ENCODE assay signal across 8 cellular contexts in genomic region chr19:1132625-1133383, GRCh38. TPM values are rescaled to one million over a fixed set of nuclear protein-coding genes. Genes with fewer than 3 reads are reported as not detected.
A peak's percentile ranks its signal among the peaks of the same experiment; 100 is the strongest.
DNase-seq lines count a peak whose midpoint lies in the region; ATAC-seq and TF ChIP-seq lines count a peak whose summit lies in the region.

No MANE protein-coding gene starts in this region.

- peak overlapping the region; percentile 61 for H3K4me3 ChIP-seq in GM06990 (replicated peaks; ENCODE audit: low read depth, low read length)
- peak overlapping the region; percentile 41 to 55 for H3K4me3 ChIP-seq in testis

- ATAC-seq in HG03045 (IDR thresholded peaks at IDR 0.05; ENCODE audit: unreplicated experiment) (peak; percentile 16), SK-N-SH treated with all-trans-retinoic acid at 6 μM for 48 hours (no peak)

- peaks cover 0 to 1% (median 0%) of the 10 kb centered on the region in 6 donors for H3K9me3 Mint-ChIP-seq in immature natural killer cell

- H3K27me3 Mint-ChIP-seq in immature natural killer cell (ENCODE audit: low read depth in 3 of 3), result peaks cover 12 to 21% (median 13%) of the 10 kb centered on the region in 3 donors

- DNase-seq in GM06990 (ENCODE audit: extremely low read depth, insufficient read length), result peak; percentile 68
- DNase-seq in activated naive CD8-positive, alpha-beta T cell treated with anti-CD3 and anti-CD28 coated beads, Interleukin-2, amount 50 U/mL, for 16 hours (ENCODE audit: low read depth, low spot score), result peak; percentile 17
- DNase-seq in immature natural killer cell, result peak; percentile 86 to 90 (median 88)
- no peak for DNase-seq in testis
- no peak for DNase-seq in activated CD4-positive, alpha-beta T cell treated with anti-CD3 and anti-CD28 coated beads, Interleukin-2, amount 50 U/mL, for 1 hour
- no peak for DNase-seq in SK-N-DZ (ENCODE audit: low spot score)

- H3K36me3 Mint-ChIP-seq in immature natural killer cell, result no peaks in the 10 kb centered on the region

- H3K27ac ChIP-seq in testis, result peak overlapping the region; percentile 71 to 86

- no peaks in the 10 kb centered on the region for H3K9me3 ChIP-seq in testis

- TF ChIP-seq POLR2A in testis (IDR thresholded peaks at IDR 0.05), result no peak

- intact Hi-C loops in testis (cut with DNase I; ENCODE audit: low total_unique reads), result no loop called here

- H3K27me3 ChIP-seq in GM06990 (replicated peaks; ENCODE audit: control insufficient read depth, insufficient read depth, low read length), result no peaks in the 10 kb centered on the region
- no peaks in the 10 kb centered on the region for H3K27me3 ChIP-seq in testis

- H3K4me1 ChIP-seq in testis, result peaks cover 31% of the 10 kb centered on the region

- TF ChIP-seq CTCF in GM06990 (IDR thresholded peaks at IDR 0.05; ENCODE audit: insufficient read depth, low read length, poor library complexity, severe bottlenecking) (no peak), testis (IDR thresholded peaks at IDR 0.05) (no peak)

- H3K4me1 Mint-ChIP-seq in immature natural killer cell, result peaks cover 41 to 48% of the 10 kb centered on the region in 2 donors

- H3K36me3 ChIP-seq in GM06990 (ENCODE audit: control insufficient read depth, insufficient read depth, low read length) (peaks cover 2% of the 10 kb centered on the region), testis (ENCODE audit: low read depth, missing control alignments) (no peaks in the 10 kb centered on the region)

- peak overlapping the region; percentile 86 to 95 (median 94) for H3K27ac Mint-ChIP-seq in immature natural killer cell

- peak overlapping the region; percentile 77 to 85 (median 82) for H3K4me3 Mint-ChIP-seq in immature natural killer cell

- WGBS in testis, 2 donors, result 11 to 26% methylated on average over 14 to 32 of the region's 46 CpGs

TF ChIP-seq in SK-N-SH treated with all-trans-retinoic acid at 6 μM for 48 hours, 23 proteins besides CTCF, POLR2A, EP300 and RAD21:
- no peak for TF ChIP-seq CREB5 (CRISPR knock-in tag; IDR thresholded peaks at IDR 0.05; ENCODE audit: low read depth)
- no peak for TF ChIP-seq ARNTL (CRISPR knock-in tag; IDR thresholded peaks at IDR 0.05; ENCODE audit: borderline replicate concordance, low read depth)
- no peak for TF ChIP-seq PPARA (CRISPR knock-in tag; IDR thresholded peaks at IDR 0.05; ENCODE audit: borderline replicate concordance)
- no peak for TF ChIP-seq ISL1 (CRISPR knock-in tag; IDR thresholded peaks at IDR 0.05)
- TF ChIP-seq ZC3H10 (CRISPR knock-in tag; IDR thresholded peaks at IDR 0.05), result no peak
- no peak for TF ChIP-seq CSRNP3 (CRISPR knock-in tag; IDR thresholded peaks at IDR 0.05)
- no peak for TF ChIP-seq ZNF70 (CRISPR knock-in tag; IDR thresholded peaks at IDR 0.05)
- no peak for TF ChIP-seq RARB (CRISPR knock-in tag; IDR thresholded peaks at IDR 0.05)
- TF ChIP-seq OSR1 (CRISPR knock-in tag; IDR thresholded peaks at IDR 0.05), result no peak
- TF ChIP-seq SNAI2 (CRISPR knock-in tag; IDR thresholded peaks at IDR 0.05), result no peak
- no peak for TF ChIP-seq BACH2 (CRISPR knock-in tag; IDR thresholded peaks at IDR 0.05; ENCODE audit: borderline replicate concordance)

RNA-seq across cellular contexts. Expression of gene GPX4, which starts 29.0 kb away (rescaled TPM):
- polyA plus RNA-seq in immature natural killer cell (100 to 1,000 TPM; 225 to 320 (median 280) TPM), testis (ENCODE audit: insufficient read depth, low read depth, low replicate concordance) (1,893 TPM)
- total RNA-seq in testis, result 1,000 to 10,000 TPM; 1,153 to 1,773 TPM
- 781 and 852 TPM in 2 replicates for polyA plus RNA-seq in SK-N-DZ (2014; cell fraction: cytosol; rRNA removed)
- polyA plus RNA-seq in SK-N-DZ (2014; cell fraction: nucleus; rRNA removed), result 522 and 693 TPM in 2 replicates

RNA-seq across cellular contexts. Expression of gene POLR2E, which starts 37.6 kb away (rescaled TPM):
- 100 to 1,000 TPM; 182 to 288 (median 237) TPM for polyA plus RNA-seq in immature natural killer cell
- total RNA-seq in testis, result 100 to 1,000 TPM in 1 of 2 donors, 10 to 100 TPM in 1; 96.5 to 143 TPM
- 246 TPM for polyA plus RNA-seq in testis (ENCODE audit: insufficient read depth, low read depth, low replicate concordance)
- 240 and 311 TPM in 2 replicates for polyA plus RNA-seq in SK-N-DZ (2014; cell fraction: cytosol; rRNA removed)
- polyA plus RNA-seq in SK-N-DZ (2014; cell fraction: nucleus; rRNA removed), result 150 and 168 TPM in 2 replicates

RNA-seq across cellular contexts. Expression of gene SBNO2, which starts 41.3 kb away (rescaled TPM):
- 1 to 10 TPM in 1 of 3 donors, under 1 TPM in 2; 0.27 to 3.4 (median 0.89) TPM for polyA plus RNA-seq in immature natural killer cell
- total RNA-seq in testis, result 10 to 100 TPM; 58.9 to 65.0 TPM
- polyA plus RNA-seq in testis (ENCODE audit: insufficient read depth, low read depth, low replicate concordance), result 34.3 TPM
- 13.2 and 16.1 TPM in 2 replicates for polyA plus RNA-seq in SK-N-DZ (2014; cell fraction: cytosol; rRNA removed)
- polyA plus RNA-seq in SK-N-DZ (2014; cell fraction: nucleus; rRNA removed), result 48.3 and 48.4 TPM in 2 replicates

Comparison
In these comparisons a context has a peak if more than half of its experiments do, and no peak if none do; other contexts are left out.
1. DNase-seq: peak in GM06990 (single experiment), activated naive CD8-positive, alpha-beta T cell treated with anti-CD3 and anti-CD28 coated beads, Interleukin-2, amount 50 U/mL, for 16 hours (single experiment) and immature natural killer cell (3 of 3); none in testis (single experiment), activated CD4-positive, alpha-beta T cell treated with anti-CD3 and anti-CD28 coated beads, Interleukin-2, amount 50 U/mL, for 1 hour (single experiment) and SK-N-DZ (single experiment).